Comparison of ENCODE assay signal across 8 cellular contexts in genomic region chr17:34254651-34255380, GRCh38. TPM values are rescaled to one million over a fixed set of nuclear protein-coding genes. Genes with fewer than 3 reads are reported as not detected.
DNase-seq lines count a peak whose midpoint lies in the region; ATAC-seq, FAIRE-seq and TF ChIP-seq lines count a peak whose summit lies in the region.

TSS of gene CCL2 (plus strand) at chr17:34255285. CDS start at chr17:34255350, 65 bp downstream.

- POLR2A ChIA-PET in naive thymus-derived CD8-positive, alpha-beta T cell (lab: Charles Lee), result no interaction called here

- TF ChIP-seq CTCF in GM23338 (conservative IDR thresholded peaks at IDR 0.05; ENCODE audit: low read depth in 2 of 2) (no peak), fibroblast of mammary gland (conservative IDR thresholded peaks at IDR 0.05; ENCODE audit: control insufficient read depth, insufficient read depth, low read depth, low read length) (no peak)

- peak; percentile 90 for ATAC-seq in GM23338
- no peak for ATAC-seq in naive thymus-derived CD8-positive, alpha-beta T cell
- no peak for ATAC-seq in HG03442 (IDR thresholded peaks at IDR 0.05; ENCODE audit: unreplicated experiment)

- H3K4me2 ChIP-seq in GM23338, result peak within 1 kb of the TSS; percentile 89

- DNase-seq in GM23338 (ENCODE audit: low spot score) (peak; percentile 85), SJSA1 (ENCODE audit: low read depth in 1 of 2, low spot score in 2 of 2) (peak; percentile 77 to 88), fibroblast of mammary gland (ENCODE audit: low read depth) (peak; percentile 84), H54 (ENCODE audit: insufficient read length, low spot score) (no peak)
- DNase-seq in naive thymus-derived CD8-positive, alpha-beta T cell, result no peak
- DNase-seq in activated naive CD4-positive, alpha-beta T cell treated with anti-CD3 and anti-CD28 coated beads, Interleukin-2, amount 10 ng/mL, durations not matched to agents 7 days and 5 days, result no peak

- H3K36me3 ChIP-seq in GM23338 (ENCODE audit: insufficient read depth) (no peaks in the 10 kb centered on the region; the same call in 1 of the 2 replicates), SJSA1 (no peaks in the 10 kb centered on the region; the same call in 1 of the 2 replicates), muscle layer of duodenum (ENCODE audit: control insufficient read depth in 1 of 2, insufficient read depth in 2 of 2, low read length in 2 of 2) (no peaks in the 10 kb centered on the region)

- peak within 1 kb of the TSS; percentile 33 for H2AFZ ChIP-seq in GM23338

- H3K9me2 ChIP-seq in GM23338 (ENCODE audit: insufficient read depth), result peaks cover 8% of the 10 kb centered on the region; the same call in 1 of the 2 replicates

- H3K4me3 ChIP-seq in GM23338 (peak within 1 kb of the TSS; percentile 46), SJSA1 (peak within 1 kb of the TSS; percentile 32), fibroblast of mammary gland (ENCODE audit: control insufficient read depth, low read depth, low read length) (peak within 1 kb of the TSS; percentile 65), muscle layer of duodenum (ENCODE audit: low read depth in 1 of 2, low read length in 2 of 2) (peak within 1 kb of the TSS; percentile 48 to 60)

- H3K4me1 Mint-ChIP-seq in GM23338, result peaks cover 41% of the 10 kb centered on the region
- H3K4me1 Mint-ChIP-seq in naive thymus-derived CD8-positive, alpha-beta T cell, result peaks cover 0 to 10% (median 3%) of the 10 kb centered on the region in 4 donors
- H3K4me1 Mint-ChIP-seq in activated naive CD4-positive, alpha-beta T cell treated with anti-CD3 and anti-CD28 coated beads, Interleukin-2, amount 10 ng/mL, durations not matched to agents 7 days and 5 days, result no peaks in the 10 kb centered on the region

- no peaks in the 10 kb centered on the region for H3K9me3 Mint-ChIP-seq in GM23338
- H3K9me3 Mint-ChIP-seq in naive thymus-derived CD8-positive, alpha-beta T cell, result no peaks in the 10 kb centered on the region
- H3K9me3 Mint-ChIP-seq in activated naive CD4-positive, alpha-beta T cell treated with anti-CD3 and anti-CD28 coated beads, Interleukin-2, amount 10 ng/mL, durations not matched to agents 7 days and 5 days, result no peaks in the 10 kb centered on the region

- peak within 1 kb of the TSS; percentile 85 for H3K27ac ChIP-seq in GM23338 (ENCODE audit: low read depth)
- peak within 1 kb of the TSS; percentile 85 for H3K27ac ChIP-seq in SJSA1
- peak within 1 kb of the TSS; percentile 95 for H3K27ac ChIP-seq in muscle layer of duodenum (ENCODE audit: low read length)

- H3K4me3 Mint-ChIP-seq in GM23338, result peak within 1 kb of the TSS; percentile 74
- no peak within 1 kb of the TSS for H3K4me3 Mint-ChIP-seq in naive thymus-derived CD8-positive, alpha-beta T cell
- H3K4me3 Mint-ChIP-seq in activated naive CD4-positive, alpha-beta T cell treated with anti-CD3 and anti-CD28 coated beads, Interleukin-2, amount 10 ng/mL, durations not matched to agents 7 days and 5 days, result no peak within 1 kb of the TSS

- no peaks in the 10 kb centered on the region for H3K79me2 ChIP-seq in GM23338 (replicated peaks; ENCODE audit: insufficient read depth)

- H3K27me3 Mint-ChIP-seq in GM23338 (ENCODE audit: insufficient read depth, low read depth, poor library complexity), result peaks cover 9% of the 10 kb centered on the region
- H3K27me3 Mint-ChIP-seq in naive thymus-derived CD8-positive, alpha-beta T cell, result peaks cover 14 to 61% (median 26%) of the 10 kb centered on the region in 5 donors
- H3K27me3 Mint-ChIP-seq in activated naive CD4-positive, alpha-beta T cell treated with anti-CD3 and anti-CD28 coated beads, Interleukin-2, amount 10 ng/mL, durations not matched to agents 7 days and 5 days, result peaks cover 48% of the 10 kb centered on the region

- no peaks in the 10 kb centered on the region for H4K20me1 ChIP-seq in GM23338 (replicated peaks; ENCODE audit: insufficient read depth)

- H3K27me3 ChIP-seq in GM23338 (ENCODE audit: insufficient read depth) (peaks cover 9% of the 10 kb centered on the region; the same call in 1 of the 2 replicates), SJSA1 (replicated peaks) (no peaks in the 10 kb centered on the region), muscle layer of duodenum (ENCODE audit: low read depth, low read length) (no peaks in the 10 kb centered on the region)

- H3K36me3 Mint-ChIP-seq in GM23338 (ENCODE audit: low read depth), result no peaks in the 10 kb centered on the region; the same call in 2 of the 3 replicates
- H3K36me3 Mint-ChIP-seq in naive thymus-derived CD8-positive, alpha-beta T cell, result no peaks in the 10 kb centered on the region
- no peaks in the 10 kb centered on the region for H3K36me3 Mint-ChIP-seq in activated naive CD4-positive, alpha-beta T cell treated with anti-CD3 and anti-CD28 coated beads, Interleukin-2, amount 10 ng/mL, durations not matched to agents 7 days and 5 days

- FAIRE-seq in H54 (lab: Jason Lieb, UNC), result no peak

- peak within 1 kb of the TSS; percentile 94 for H3K27ac Mint-ChIP-seq in GM23338
- H3K27ac Mint-ChIP-seq in naive thymus-derived CD8-positive, alpha-beta T cell, result no peak within 1 kb of the TSS
- no peak within 1 kb of the TSS for H3K27ac Mint-ChIP-seq in activated naive CD4-positive, alpha-beta T cell treated with anti-CD3 and anti-CD28 coated beads, Interleukin-2, amount 10 ng/mL, durations not matched to agents 7 days and 5 days

- H3K9me3 ChIP-seq in SJSA1 (replicated peaks), result no peaks in the 10 kb centered on the region
- no peaks in the 10 kb centered on the region for H3K9me3 ChIP-seq in muscle layer of duodenum (ENCODE audit: control insufficient read depth in 1 of 2, low read length in 2 of 2)

- H3K4me1 ChIP-seq in GM23338 (ENCODE audit: insufficient read depth), result peaks cover 35% of the 10 kb centered on the region
- H3K4me1 ChIP-seq in SJSA1 (replicated peaks), result peaks cover 58% of the 10 kb centered on the region
- peaks cover 36 to 39% of the 10 kb centered on the region in 2 donors for H3K4me1 ChIP-seq in muscle layer of duodenum (ENCODE audit: control insufficient read depth in 1 of 2, insufficient read depth in 2 of 2, low read length in 2 of 2)

- peaks cover 5% of the 10 kb centered on the region for H3F3A ChIP-seq in GM23338 (replicated peaks; ENCODE audit: low read depth)

- CTCF ChIA-PET in activated naive CD4-positive, alpha-beta T cell treated with anti-CD3 and anti-CD28 coated beads, Interleukin-2, amount 10 ng/mL, durations not matched to agents 7 days and 5 days (lab: Charles Lee), result no interaction called here

- TF ChIP-seq POLR2A in H54 (IDR thresholded peaks at IDR 0.05; ENCODE audit: low read depth, low read length), result no peak; the same call in 1 of the 2 replicates

RNA-seq across cellular contexts. Expression of gene CCL2, which starts in this region (rescaled TPM):
- total RNA-seq in GM23338 (2014; rRNA removed; shearing (Covaris generic)), result 1.5 and 4.9 TPM in 2 replicates
- polyA plus RNA-seq in GM23338 (2016; fragmentation: Nextera tagmentation; extraction: Ambion mirVana), result 17.5 and 18.5 TPM in 2 replicates
- total RNA-seq in SJSA1 (2014; rRNA removed; shearing (Covaris generic)), result 17.3 and 18.8 TPM in 2 replicates
- total RNA-seq in naive thymus-derived CD8-positive, alpha-beta T cell, result 1 to 10 TPM; 2.6 to 3.1 TPM
- polyA plus RNA-seq in naive thymus-derived CD8-positive, alpha-beta T cell, result not detected

Comparison
In these comparisons a context has a peak if more than half of its experiments do, and no peak if none do; other contexts are left out.
1. RNA of gene CCL2 (polyA plus RNA-seq): 17.5 to 18.5 TPM in GM23338; not detected in naive thymus-derived CD8-positive, alpha-beta T cell; every median in the first group is over 10 times any median in the second.
2. DNase-seq: peak in GM23338 (single experiment), SJSA1 (2 of 2) and fibroblast of mammary gland (single experiment); none in naive thymus-derived CD8-positive, alpha-beta T cell (0 of 10), activated naive CD4-positive, alpha-beta T cell treated with anti-CD3 and anti-CD28 coated beads, Interleukin-2, amount 10 ng/mL, durations not matched to agents 7 days and 5 days (single experiment) and H54 (single experiment).
3. Peak in every context shown above with its lines, with median percentiles within 50 percentile points of each other: H3K27ac ChIP-seq and H3K4me3 ChIP-seq.